ENCODE assay signal across 8 cellular contexts in genomic region chr11:47980093-47980906, GRCh38. TPM values are rescaled to one million over a fixed set of nuclear protein-coding genes. Genes with fewer than 3 reads are reported as not detected.
DNase-seq lines count a peak whose midpoint lies in the region; ATAC-seq and TF ChIP-seq lines count a peak whose summit lies in the region.

Gene PTPRJ, plus strand, starts transcription at chr11:47980559. Its CDS starts 354 bp downstream, at chr11:47980913.

- H3K4me3 ChIP-seq in SJCRH30 (peak within 1 kb of the TSS; percentile 58), uterus (peak within 1 kb of the TSS; percentile 44 to 72)

- intact Hi-C loops in Right ventricle myocardium inferior (cut with DNase I) = loop anchor here (5.0 kb wide), 2 partner anchors 48 to 102 kb away; no protein-coding TSS in a partner anchor
- intact Hi-C loops in uterus (cut with DNase I; ENCODE audit: low total_unique reads) = no loop called here

- peak within 1 kb of the TSS; percentile 66 for H3K27ac Mint-ChIP-seq in activated naive CD8-positive, alpha-beta T cell

- H3K36me3 Mint-ChIP-seq in activated naive CD8-positive, alpha-beta T cell = no peaks in the 10 kb centered on the region

- no peaks in the 10 kb centered on the region for H3K4me1 ChIP-seq in SJCRH30
- peaks cover 0 to 14% of the 10 kb centered on the region in 2 donors for H3K4me1 ChIP-seq in uterus

- TF ChIP-seq POLR2A in uterus (IDR thresholded peaks at IDR 0.05) = peak in 1 of 2 donors; percentile 49

- no peaks in the 10 kb centered on the region for H3K9me3 Mint-ChIP-seq in activated naive CD8-positive, alpha-beta T cell (ENCODE audit: low read depth)

- no peaks in the 10 kb centered on the region for H3K36me3 ChIP-seq in SJCRH30
- H3K36me3 ChIP-seq in uterus = no peaks in the 10 kb centered on the region

- ATAC-seq in GM19025 (IDR thresholded peaks at IDR 0.05; ENCODE audit: low read depth, unreplicated experiment) (peak; percentile 58), HG03342 (IDR thresholded peaks at IDR 0.05; ENCODE audit: unreplicated experiment) (peak; percentile 52), Right ventricle myocardium inferior (peak; percentile 58), omental fat pad (ENCODE audit: low FRiP score) (peak; percentile 81)

- no peaks in the 10 kb centered on the region for H3K27me3 Mint-ChIP-seq in activated naive CD8-positive, alpha-beta T cell

- peaks cover 28% of the 10 kb centered on the region for H3K4me1 Mint-ChIP-seq in activated naive CD8-positive, alpha-beta T cell (ENCODE audit: low read depth)

- H3K9me3 ChIP-seq in SJCRH30 (replicated peaks) (no peaks in the 10 kb centered on the region), uterus (no peaks in the 10 kb centered on the region)

- H3K27me3 ChIP-seq in SJCRH30 = peaks cover 29% of the 10 kb centered on the region
- H3K27me3 ChIP-seq in uterus = no peaks in the 10 kb centered on the region

- TF ChIP-seq CTCF in omental fat pad (IDR thresholded peaks at IDR 0.05) (no peak), uterus (IDR thresholded peaks at IDR 0.05) (peak in 1 of 4 experiments; percentile 12)

- H3K4me3 Mint-ChIP-seq in activated naive CD8-positive, alpha-beta T cell = peak within 1 kb of the TSS; percentile 78

- DNase-seq in AG08396 (ENCODE audit: low spot score) (peak; percentile 87), SJCRH30 (peak; percentile 18 to 36), Right ventricle myocardium inferior (ENCODE audit: missing footprints) (peak; percentile 85), omental fat pad (ENCODE audit: low spot score) (no peak), uterus (peak; percentile 25 to 27)

- no peak within 1 kb of the TSS for H3K27ac ChIP-seq in SJCRH30
- H3K27ac ChIP-seq in uterus = peak within 1 kb of the TSS; percentile 14 to 55

RNA-seq across cellular contexts. Expression of gene PTPRJ, which starts in this region (rescaled TPM):
- 0.68 and 1.0 TPM in 2 replicates for total RNA-seq in SJCRH30 (2014; rRNA removed; shearing (Covaris generic))
- total RNA-seq in Right ventricle myocardium inferior (7.2 TPM), omental fat pad (10 to 100 TPM in 3 of 4 donors, 1 to 10 TPM in 1; 9.8 to 17.8 (median 14.2) TPM), uterus (10 to 100 TPM in 1 of 4 donors, 1 to 10 TPM in 3; 2.1 to 22.1 (median 7.1) TPM)
